16 cellular contexts compared by ENCODE assay signal in genomic region chr5:14816374-14816998, GRCh38. TPM values are rescaled to one million over a fixed set of nuclear protein-coding genes. Genes with fewer than 3 reads are reported as not detected.
DNase-seq lines count a peak whose midpoint lies in the region; ATAC-seq, FAIRE-seq and TF ChIP-seq lines count a peak whose summit lies in the region.
"Had no signal": no experiment of that assay in that cellular context is flagged by ENCODE, and none has a peak within 500 bp of the region (broad histone marks: within the 10 kb centered on the region; RNA-seq: fewer than 3 reads in every experiment).

No MANE protein-coding gene starts in this region.

- H2AFZ ChIP-seq in ACC112 (ENCODE audit: low read length, unreplicated experiment): no peak overlapping the region
- 0 out of 2 replicates have a peak overlapping the region, but pooled peaks have one; percentile 17 for H2AFZ ChIP-seq in GM23248
- no peak overlapping the region for H2AFZ ChIP-seq in K562 (ENCODE audit: low read depth, low read length)
- H2AFZ ChIP-seq in hepatocyte: no peak overlapping the region

- no peaks in the 10 kb centered on the region for H3K9me3 ChIP-seq in GM23248 (ENCODE audit: low read depth)
- no peaks in the 10 kb centered on the region for H3K9me3 ChIP-seq in K562 (replicated peaks; ENCODE audit: control insufficient read depth, insufficient read depth, low read depth, low read length)
- H3K9me3 ChIP-seq in hepatocyte (ENCODE audit: low read depth): no peaks in the 10 kb centered on the region
- H3K9me3 ChIP-seq: BLaER1, uterus had no signal

- peak overlapping the region; percentile 74 for H3K4me2 ChIP-seq in GM23248 (ENCODE audit: unreplicated experiment)
- H3K4me2 ChIP-seq in K562 (ENCODE audit: insufficient read depth, low read length): no peak overlapping the region
- H3K4me2 ChIP-seq in hepatocyte: no peak overlapping the region
- H3K4me2 ChIP-seq: BLaER1 had no signal

- intact Hi-C loops in K562 (cut with micrococcal nuclease): no loop called here

- in situ Hi-C loops in GM23248 (cut with MboI) (no loop called here), K562 (cut with MboI) (no loop called here)

- CTCF ChIA-PET in K562 (lab: Yijun Ruan, JAX; ENCODE audit: low intra/inter-chr PET ratio): no interaction called here

- H3K79me2 ChIP-seq in ACC112 (ENCODE audit: control insufficient read depth, insufficient read depth, low read length, unreplicated experiment) (peaks cover 18% of the 10 kb centered on the region), GM23248 (ENCODE audit: insufficient read depth) (peaks cover 80% of the 10 kb centered on the region), K562 (ENCODE audit: control insufficient read depth, insufficient read depth, low read length) (no peaks in the 10 kb centered on the region), hepatocyte (no peaks in the 10 kb centered on the region)

- H3K9me2 ChIP-seq in GM23248 (ENCODE audit: insufficient read depth): no peaks in the 10 kb centered on the region
- no peaks in the 10 kb centered on the region for H3K9me2 ChIP-seq in hepatocyte (replicated peaks; ENCODE audit: insufficient read depth)

- H3K36me3 ChIP-seq in ACC112 (ENCODE audit: insufficient read depth, low read length): no peaks in the 10 kb centered on the region
- no peaks in the 10 kb centered on the region for H3K36me3 ChIP-seq in GM23248 (ENCODE audit: low read depth)
- H3K36me3 ChIP-seq in K562 (ENCODE audit: control insufficient read depth, insufficient read depth, low read length): no peaks in the 10 kb centered on the region
- H3K36me3 ChIP-seq in hepatocyte (replicated peaks; ENCODE audit: insufficient read depth, low read depth): no peaks in the 10 kb centered on the region
- H3K36me3 ChIP-seq: uterus had no signal

- H3K9me1 ChIP-seq in K562 (ENCODE audit: control insufficient read depth, insufficient read depth, low read length): no peaks in the 10 kb centered on the region

- BruUV-seq in K562 (replicated peaks; lab: Mats Ljungman, UMichigan): no TSS peak

- FAIRE-seq in K562 (lab: Jason Lieb, UNC): peak; percentile 37
- FAIRE-seq: GM12892, islet of Langerhans had no signal

- H3K9ac ChIP-seq in GM23248: peak overlapping the region; percentile 52
- H3K9ac ChIP-seq in K562 (ENCODE audit: insufficient read depth in 1 of 2, low read depth in 2 of 2, low read length in 2 of 2): no peak overlapping the region
- H3K9ac ChIP-seq: BLaER1 had no signal

- peak overlapping the region; percentile 56 for H3K4me3 ChIP-seq in ACC112 (ENCODE audit: low read depth, low read length)
- H3K4me3 ChIP-seq in GM23248: peak overlapping the region; percentile 49
- H3K4me3 ChIP-seq in K562: no peak overlapping the region
- H3K4me3 ChIP-seq in hepatocyte: no peak overlapping the region
- H3K4me3 ChIP-seq: BLaER1, uterus had no signal

- H3K27me3 ChIP-seq in ACC112 (ENCODE audit: insufficient read depth, low read length): no peaks in the 10 kb centered on the region
- no peaks in the 10 kb centered on the region for H3K27me3 ChIP-seq in GM23248 (replicated peaks; ENCODE audit: insufficient read depth)
- peaks cover 3 to 6% of the 10 kb centered on the region in 2 experiments; a peak in 4 of 5 replicates for H3K27me3 ChIP-seq in K562 (ENCODE audit: control insufficient read depth in 2 of 2, insufficient read depth in 2 of 2, low read length in 2 of 2)
- no peaks in the 10 kb centered on the region for H3K27me3 ChIP-seq in hepatocyte
- H3K27me3 ChIP-seq: BLaER1, uterus had no signal

- H3K4me1 ChIP-seq in ACC112 (ENCODE audit: control insufficient read depth, insufficient read depth, low read length, unreplicated experiment): peaks cover 41% of the 10 kb centered on the region
- H3K4me1 ChIP-seq in GM23248 (ENCODE audit: insufficient read depth): peaks cover 35% of the 10 kb centered on the region
- H3K4me1 ChIP-seq in K562 (replicated peaks in 1 of 2; ENCODE audit: control insufficient read depth in 2 of 2, insufficient read depth in 2 of 2, low read length in 2 of 2): no peaks in the 10 kb centered on the region
- H3K4me1 ChIP-seq in hepatocyte (ENCODE audit: insufficient read depth): no peaks in the 10 kb centered on the region
- H3K4me1 ChIP-seq: uterus had no signal

- H4K20me1 ChIP-seq in GM23248 (ENCODE audit: insufficient read depth): no peaks in the 10 kb centered on the region
- no peaks in the 10 kb centered on the region; the same call in 1 of the 2 replicates for H4K20me1 ChIP-seq in K562 (replicated peaks; ENCODE audit: control insufficient read depth, insufficient read depth, low read length)
- H4K20me1 ChIP-seq in hepatocyte (ENCODE audit: insufficient read depth, poor library complexity, severe bottlenecking): no peaks in the 10 kb centered on the region

- TF ChIP-seq POLR2A in K562 (conservative IDR thresholded peaks at IDR 0.05): no peak

- DNase-seq in GM23248: peak; percentile 45
- DNase-seq in K562 (ENCODE audit: extremely low read depth in 1 of 4, low spot score in 3 of 4): no peak
- DNase-seq in lung microvascular endothelial cell (ENCODE audit: low read depth in 2 of 2): peak; percentile 70 to 73
- DNase-seq in kidney glomerular epithelial cell (lab: John Stamatoyannopoulos, UW): no peak
- DNase-seq in T-helper 9 cell: no peak
- DNase-seq in occipital lobe (lab: John Stamatoyannopoulos, UW): no peak
- no peak for DNase-seq in hepatocyte (ENCODE audit: low spot score)
- DNase-seq: activated CD4-positive, CD25-positive, alpha-beta regulatory T cell treated with anti-CD3 and anti-CD28 coated beads, Interleukin-2, amount 50 U/mL, for 72 hours; effector CD8-positive, alpha-beta T cell; NCI-H1417 treated with DMSO at 0.1 percent for 48 hours; OCI-M1; uterus had no signal

- peak overlapping the region; percentile 93 for H3K27ac ChIP-seq in ACC112 (ENCODE audit: low read depth, low read length)
- H3K27ac ChIP-seq in GM23248: peak overlapping the region; percentile 88
- H3K27ac ChIP-seq in K562 (ENCODE audit: extremely low read depth, low read depth, low read length): no peak overlapping the region
- H3K27ac ChIP-seq in hepatocyte: no peak overlapping the region
- H3K27ac ChIP-seq: BLaER1, uterus had no signal

- TF ChIP-seq EP300 in K562 (IDR thresholded peaks at IDR 0.05; ENCODE audit: low read length): no peak

- TF ChIP-seq RAD21 in K562 (CRISPR knock-in tag; conservative IDR thresholded peaks at IDR 0.05 in 1 of 2, IDR thresholded peaks at IDR 0.05 in 1 of 2): no peak

- WGBS in GM23248 (ENCODE audit: low coverage in 1 of 2, low lambda C conversion rate in 2 of 2, missing lambda C conversion rate in 2 of 2), 2 experiments: 11 to 13% methylated on average over 11 of the region's 11 CpGs
- WGBS in K562 (ENCODE audit: insufficient coverage, low coverage, missing lambda C conversion rate): under 1% methylated on average over 11 of the region's 11 CpGs
- WGBS in hepatocyte (ENCODE audit: low lambda C conversion rate, missing lambda C conversion rate): 86% methylated on average over 11 of the region's 11 CpGs

- peaks cover 27% of the 10 kb centered on the region for H3F3A ChIP-seq in GM23248 (ENCODE audit: insufficient read depth)

- no peak for ATAC-seq in K562

- TF ChIP-seq CTCF in K562 (IDR thresholded peaks at IDR 0.05 in 2 of 3, conservative IDR thresholded peaks at IDR 0.05 in 1 of 3; ENCODE audit: insufficient read depth in 2 of 3, low read depth in 1 of 3, low read length in 3 of 3): no peak
- TF ChIP-seq CTCF in hepatocyte (IDR thresholded peaks at IDR 0.05; ENCODE audit: poor library complexity): no peak

- POLR2A ChIA-PET in K562 (lab: Yijun Ruan, JAX): interaction anchor here (0.9 kb wide), 1 partner anchor 54 kb away, joined by 3 read pairs; no protein-coding TSS in a partner anchor

TF ChIP-seq in K562, 482 proteins besides CTCF, POLR2A, EP300 and RAD21 (continues in another document):
- no peak for TF ChIP-seq GMEB1 (CRISPR knock-in tag; IDR thresholded peaks at IDR 0.05)
- no peak for TF ChIP-seq ZEB2 (IDR thresholded peaks at IDR 0.05)
- no peak for TF ChIP-seq TGIF2 (CRISPR knock-in tag; IDR thresholded peaks at IDR 0.05)
- TF ChIP-seq ASH1L (IDR thresholded peaks at IDR 0.05; ENCODE audit: borderline replicate concordance, low read depth, partially characterized antibody): no peak
- TF ChIP-seq CBX3 (IDR thresholded peaks at IDR 0.05; ENCODE audit: borderline replicate concordance in 1 of 2, low read length in 2 of 2): no peak

RNA-seq across cellular contexts. Expression of gene ANKH, which starts 55.1 kb away (rescaled TPM):
- total RNA-seq in GM23248 (2014; rRNA removed; shearing (Covaris generic)): 47.6 and 51.5 TPM in 2 replicates
- polyA plus RNA-seq in GM23248 (2016; fragmentation: Nextera tagmentation; extraction: Ambion mirVana) (42.3 and 45.9 TPM in 2 replicates), K562 (2011; rRNA removed) (8.8 and 9.2 TPM in 2 replicates), K562 (2014; fragmentation: Illumina TruSeq; extraction: Trizol) (5.9 and 9.9 TPM in 2 replicates), K562 (2014; fragmentation: Nextera tagmentation; extraction: Ambion mirVana) (under 1 TPM; 0.79 to 0.99 TPM), K562 (2014; rRNA removed) (7.2 and 8.5 TPM in 2 replicates), hepatocyte (27.6 and 28.9 TPM in 2 replicates)
- 15.5 and 25.4 TPM in 2 replicates for total RNA-seq in K562 (2011; cell fraction: chromatin; rRNA removed; ENCODE audit: low replicate concordance)
- 13.8 and 14.9 TPM in 2 replicates for total RNA-seq in K562 (2011; cell fraction: nucleolus; rRNA removed)
- 20.8 and 36.6 TPM in 2 replicates for total RNA-seq in K562 (2011; cell fraction: nucleoplasm; rRNA removed)
- total RNA-seq in K562 (2014; rRNA removed) (1.3 and 3.1 TPM in 2 replicates), K562 (2014; rRNA removed; fragmentation: Illumina TruSeq; extraction: Trizol) (4.4 and 4.5 TPM in 2 replicates), K562 (2015; rRNA removed; fragmentation: Illumina TruSeq; extraction: Trizol) (2.8 and 3.2 TPM in 2 replicates), K562 (2021) (12.2 and 13.4 TPM in 2 replicates), lung microvascular endothelial cell (6.5 and 14.7 TPM in 2 replicates), occipital lobe (174 TPM), hepatocyte (23.6 and 29.9 TPM in 2 replicates)
- polyA plus RNA-seq in K562 (2011; cell fraction: cytosol; rRNA removed): 8.2 and 8.9 TPM in 2 replicates
- polyA plus RNA-seq in K562 (2011; cell fraction: nucleus; rRNA removed): 6.1 and 6.8 TPM in 2 replicates
- 6.7 and 8.7 TPM in 2 replicates for polyA plus RNA-seq in K562 (2012)
- 7.1 and 7.9 TPM in 2 replicates for polyA minus RNA-seq in K562 (2011; rRNA and poly(A)+ RNA removed)
- polyA minus RNA-seq in K562 (2011; cell fraction: cytosol; rRNA and poly(A)+ RNA removed): 5.2 and 7.8 TPM in 2 replicates
- polyA minus RNA-seq in K562 (2011; cell fraction: nucleus; rRNA and poly(A)+ RNA removed): 8.1 and 9.0 TPM in 2 replicates

Comparison
In these comparisons a context has a peak if more than half of its experiments do, and no peak if none do; other contexts are left out.
1. H3K27ac ChIP-seq: peak in ACC112 (single experiment) and GM23248 (single experiment); none in K562 (single experiment) and hepatocyte (single experiment).
2. H3K4me3 ChIP-seq: peak in ACC112 (single experiment) and GM23248 (single experiment); none in K562 (single experiment) and hepatocyte (single experiment).
3. DNase-seq: peak in GM23248 (single experiment) and lung microvascular endothelial cell (2 of 2); none in K562 (0 of 4), kidney glomerular epithelial cell (single experiment), T-helper 9 cell (single experiment), occipital lobe (single experiment) and hepatocyte (single experiment).